In genomic region chr1:23554481-23555224, GRCh38 we compare ENCODE assay signal across 8 cellular contexts. TPM values are rescaled to one million over a fixed set of nuclear protein-coding genes. Genes with fewer than 3 reads are reported as not detected.
DNase-seq lines count a peak whose midpoint lies in the region; ATAC-seq, FAIRE-seq and TF ChIP-seq lines count a peak whose summit lies in the region.

No MANE protein-coding gene starts in this region.

- peak; percentile 77; the same call in 1 of the 2 replicates for TF ChIP-seq POLR2A in GM12892 (IDR thresholded peaks at IDR 0.05; ENCODE audit: low read depth, low read length)

- ATAC-seq in HG02759 (IDR thresholded peaks at IDR 0.05; ENCODE audit: unreplicated experiment) (peak; percentile 63), sciatic nerve (peak; percentile 73), HG03378 (IDR thresholded peaks at IDR 0.05; ENCODE audit: unreplicated experiment) (no peak)

- H3K36me3 ChIP-seq in astrocyte (ENCODE audit: insufficient read depth, low read length), result no peaks in the 10 kb centered on the region

- H3K4me2 ChIP-seq in astrocyte (ENCODE audit: low read length), result peak overlapping the region; percentile 89

- peaks cover 13% of the 10 kb centered on the region for H3K27me3 Mint-ChIP-seq in T-helper 2 cell treated with Interferon-gamma antibody and Interleukin-4, amounts not matched to agents 5 μg/mL and 100 μg/mL, for 36 hours (ENCODE audit: low read depth)
- peaks cover 10% of the 10 kb centered on the region for H3K27me3 Mint-ChIP-seq in astrocyte (ENCODE audit: low read depth, unreplicated experiment)

- intact Hi-C loops in sciatic nerve (cut with DNase I), result no loop called here

- peak overlapping the region; percentile 83 for H3K4me3 Mint-ChIP-seq in T-helper 2 cell treated with Interferon-gamma antibody and Interleukin-4, amounts not matched to agents 5 μg/mL and 100 μg/mL, for 36 hours
- H3K4me3 Mint-ChIP-seq in astrocyte (ENCODE audit: unreplicated experiment), result peak overlapping the region; percentile 87

- FAIRE-seq in GM12892 (lab: Jason Lieb, UNC), result peak; percentile 77
- no peak for FAIRE-seq in astrocyte (lab: Jason Lieb, UNC)

- no peaks in the 10 kb centered on the region for H3K27me3 ChIP-seq in astrocyte (ENCODE audit: insufficient read depth, low read length)

- peak overlapping the region; percentile 72 for H2AFZ ChIP-seq in astrocyte (ENCODE audit: low read depth, low read length)

- H3K9me3 ChIP-seq in astrocyte (ENCODE audit: insufficient read depth, low read depth, low read length), result no peaks in the 10 kb centered on the region

- DNase-seq in GM12892 (ENCODE audit: insufficient read length) (peak; percentile 87), NCI-H146 treated with DMSO at 0.1 percent for 48 hours (lab: John Stamatoyannopoulos, UW; ENCODE audit: unreplicated experiment) (peak; percentile 81), astrocyte (ENCODE audit: low read depth) (peak; percentile 70), hypothalamus (lab: John Stamatoyannopoulos, UW) (peak in 49 of 51 donors; percentile 26 to 90 (median 75)), sciatic nerve (ENCODE audit: low spot score) (peak; percentile 91)
- DNase-seq in T-helper 2 cell treated with Interferon-gamma antibody and Interleukin-4, amounts not matched to agents 5 μg/mL and 100 μg/mL, for 36 hours (ENCODE audit: low spot score), result peak; percentile 80

- H3K27ac ChIP-seq in astrocyte (ENCODE audit: low read depth, low read length), result peak overlapping the region; percentile 97

- peaks cover 32% of the 10 kb centered on the region for H4K20me1 ChIP-seq in astrocyte (ENCODE audit: insufficient read depth, low read length)

- peak overlapping the region; percentile 97 for H3K4me3 ChIP-seq in astrocyte (ENCODE audit: insufficient read depth, low read depth, low read length)

- no peaks in the 10 kb centered on the region for H3K9me3 Mint-ChIP-seq in T-helper 2 cell treated with Interferon-gamma antibody and Interleukin-4, amounts not matched to agents 5 μg/mL and 100 μg/mL, for 36 hours
- no peaks in the 10 kb centered on the region for H3K9me3 Mint-ChIP-seq in astrocyte (ENCODE audit: unreplicated experiment)

- H3K9ac ChIP-seq in astrocyte (ENCODE audit: low read length), result peak overlapping the region; percentile 99

- H3K36me3 Mint-ChIP-seq in T-helper 2 cell treated with Interferon-gamma antibody and Interleukin-4, amounts not matched to agents 5 μg/mL and 100 μg/mL, for 36 hours (ENCODE audit: low read depth), result peaks cover 3% of the 10 kb centered on the region
- peaks cover 4% of the 10 kb centered on the region for H3K36me3 Mint-ChIP-seq in astrocyte (ENCODE audit: low read depth, unreplicated experiment)

- peaks cover 34% of the 10 kb centered on the region for H3K4me1 ChIP-seq in astrocyte (ENCODE audit: insufficient read depth, low read length)

- H3K4me1 Mint-ChIP-seq in T-helper 2 cell treated with Interferon-gamma antibody and Interleukin-4, amounts not matched to agents 5 μg/mL and 100 μg/mL, for 36 hours (ENCODE audit: low read depth), result peaks cover 48% of the 10 kb centered on the region
- peaks cover 27% of the 10 kb centered on the region for H3K4me1 Mint-ChIP-seq in astrocyte (ENCODE audit: low read depth, unreplicated experiment)

- no peak for TF ChIP-seq CTCF in astrocyte (IDR thresholded peaks at IDR 0.05; ENCODE audit: insufficient read depth, low read depth, low read length)

- H3K27ac Mint-ChIP-seq in T-helper 2 cell treated with Interferon-gamma antibody and Interleukin-4, amounts not matched to agents 5 μg/mL and 100 μg/mL, for 36 hours, result peak overlapping the region; percentile 84
- peak overlapping the region; percentile 97 for H3K27ac Mint-ChIP-seq in astrocyte (ENCODE audit: unreplicated experiment)

- peaks cover 26% of the 10 kb centered on the region for H3K79me2 ChIP-seq in astrocyte (ENCODE audit: insufficient read depth, low read length)

RNA-seq across cellular contexts. Expression of gene ID3, which starts 4.6 kb away (rescaled TPM):
- 101 TPM for polyA plus RNA-seq in GM12892 (2012; ENCODE audit: missing spikeins)
- total RNA-seq in astrocyte, result 91.4 and 94.3 TPM in 2 replicates
- total RNA-seq in sciatic nerve, result 289 TPM

RNA-seq across cellular contexts. Expression of gene E2F2, which starts 23.6 kb away (rescaled TPM):
- 2.0 TPM for polyA plus RNA-seq in GM12892 (2012; ENCODE audit: missing spikeins)
- total RNA-seq in astrocyte, result 0.11 TPM in 1 of 2 replicates, not detected in the other
- total RNA-seq in sciatic nerve, result 2.1 TPM
